In the genomic region with DNA sequence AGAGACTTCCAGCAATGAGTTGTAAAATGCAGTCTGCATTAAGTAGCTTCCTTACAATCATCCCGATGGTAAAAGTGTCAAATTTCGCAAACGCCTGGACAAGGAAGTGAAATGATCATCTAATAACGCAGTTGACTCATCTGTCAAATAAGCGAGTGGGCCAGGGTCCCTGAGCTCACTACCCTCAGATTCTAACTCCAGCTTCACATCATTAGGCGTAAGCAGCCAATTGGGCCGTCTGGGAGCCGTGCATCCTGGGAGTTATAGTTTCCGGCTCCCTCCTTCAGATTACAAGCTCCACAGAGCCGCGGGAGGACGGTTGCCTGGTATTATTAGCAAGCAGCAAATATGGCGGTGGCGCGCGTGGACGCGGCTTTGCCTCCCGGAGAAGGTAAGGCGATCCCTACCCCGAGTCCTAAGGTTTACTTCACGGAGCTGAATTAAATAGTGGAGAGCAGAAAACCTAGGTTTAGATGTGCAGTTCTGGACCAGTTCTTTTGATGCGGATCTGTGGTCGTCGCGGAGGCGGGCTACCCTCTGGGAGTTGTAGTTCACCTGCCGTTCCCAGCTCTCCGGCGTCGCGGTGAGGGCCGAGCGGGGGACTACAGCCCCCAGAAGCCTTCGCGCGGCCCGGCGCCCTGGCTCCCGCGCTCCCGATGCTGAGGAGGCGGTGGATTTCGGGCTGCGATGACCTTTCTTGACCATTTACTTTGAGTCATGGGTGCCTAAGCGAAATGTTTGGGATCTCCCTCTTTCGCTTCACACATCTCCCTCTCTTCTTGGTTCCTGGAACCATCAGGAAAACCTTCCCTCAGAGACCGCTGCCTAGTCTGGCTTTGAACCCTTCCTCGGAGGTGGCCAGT, we compare ENCODE assay signal across 1 cellular context.
A peak's percentile ranks its signal among the peaks of the same experiment; 100 is the strongest.
TF ChIP-seq lines count a peak whose summit lies in the region.

A gene with protein sequence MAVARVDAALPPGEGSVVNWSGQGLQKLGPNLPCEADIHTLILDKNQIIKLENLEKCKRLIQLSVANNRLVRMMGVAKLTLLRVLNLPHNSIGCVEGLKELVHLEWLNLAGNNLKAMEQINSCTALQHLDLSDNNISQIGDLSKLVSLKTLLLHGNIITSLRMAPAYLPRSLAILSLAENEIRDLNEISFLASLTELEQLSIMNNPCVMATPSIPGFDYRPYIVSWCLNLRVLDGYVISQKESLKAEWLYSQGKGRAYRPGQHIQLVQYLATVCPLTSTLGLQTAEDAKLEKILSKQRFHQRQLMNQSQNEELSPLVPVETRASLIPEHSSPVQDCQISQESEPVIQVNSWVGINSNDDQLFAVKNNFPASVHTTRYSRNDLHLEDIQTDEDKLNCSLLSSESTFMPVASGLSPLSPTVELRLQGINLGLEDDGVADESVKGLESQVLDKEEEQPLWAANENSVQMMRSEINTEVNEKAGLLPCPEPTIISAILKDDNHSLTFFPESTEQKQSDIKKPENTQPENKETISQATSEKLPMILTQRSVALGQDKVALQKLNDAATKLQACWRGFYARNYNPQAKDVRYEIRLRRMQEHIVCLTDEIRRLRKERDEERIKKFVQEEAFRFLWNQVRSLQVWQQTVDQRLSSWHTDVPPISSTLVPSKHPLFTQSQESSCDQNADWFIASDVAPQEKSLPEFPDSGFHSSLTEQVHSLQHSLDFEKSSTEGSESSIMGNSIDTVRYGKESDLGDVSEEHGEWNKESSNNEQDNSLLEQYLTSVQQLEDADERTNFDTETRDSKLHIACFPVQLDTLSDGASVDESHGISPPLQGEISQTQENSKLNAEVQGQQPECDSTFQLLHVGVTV (plus strand): TSS at position 286 of the 863 bp plus-strand sequence. CDS start 63 bp downstream, at position 349.

TF ChIP-seq in endothelial cell of umbilical vein, 7 proteins besides CTCF, POLR2A, EP300 and RAD21 (continued from another document):
- TF ChIP-seq GATA2 (IDR thresholded peaks at IDR 0.05; ENCODE audit: insufficient read depth, insufficient read length, low read depth, low read length), result no peak
- no peak for TF ChIP-seq MYC (IDR thresholded peaks at IDR 0.05; ENCODE audit: low read depth, low read length)
- peak; percentile 25 for TF ChIP-seq FOS (IDR thresholded peaks at IDR 0.05; ENCODE audit: borderline replicate concordance, insufficient read depth, low read length)
TF ChIP-seq in endothelial cell of umbilical vein: peak in this region for 1.
